15 cellular contexts compared by ENCODE assay signal in the genomic region with DNA sequence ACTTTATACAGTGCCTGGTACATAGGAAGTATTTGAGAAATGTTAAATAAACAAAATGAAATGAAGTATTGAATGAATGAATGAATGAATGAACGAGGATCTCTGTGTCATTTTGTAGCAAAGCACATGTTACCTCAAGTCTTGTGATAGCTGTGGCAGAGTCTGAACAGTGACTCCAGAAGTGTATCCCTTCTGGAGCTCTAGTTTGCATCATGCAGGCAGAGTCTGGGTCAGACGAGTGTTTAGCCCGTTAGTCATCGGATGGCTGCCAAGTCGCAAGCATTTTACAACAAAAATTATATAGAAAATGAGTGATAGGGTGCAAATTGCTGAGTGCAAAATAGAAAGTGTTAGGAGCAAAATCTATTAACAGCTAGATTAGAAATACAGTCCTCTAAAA.
A peak's percentile ranks its signal among the peaks of the same experiment; 100 is the strongest.
DNase-seq lines count a peak whose midpoint lies in the region; ATAC-seq and TF ChIP-seq lines count a peak whose summit lies in the region.
"Had no signal": no experiment of that assay in that cellular context is flagged by ENCODE, and none has a peak within 500 bp of the region (broad histone marks: within the 10 kb centered on the region; RNA-seq: fewer than 3 reads in every experiment).

No MANE protein-coding gene starts in this region.

- H3K4me1 ChIP-seq in right lobe of liver: no peaks in the 10 kb centered on the region

- peak; percentile 35 for DNase-seq in 8988T
- peak; percentile 87 for DNase-seq in HS-27A (ENCODE audit: low read depth)
- DNase-seq in brain microvascular endothelial cell: peak; percentile 96
- peak; percentile 59 for DNase-seq in kidney epithelial cell (ENCODE audit: low read depth)
- DNase-seq in H7: no peak
- DNase-seq in right lobe of liver: no peak
- DNase-seq: activated CD4-positive, alpha-beta memory T cell treated with anti-CD3 and anti-CD28 coated beads, Interleukin-2, amount 10 ng/mL, durations not matched to agents 7 days and 5 days; amygdala; head of caudate nucleus; naive B cell; NCI-H345; tibial artery had no signal

- whole genome bisulfite sequencing in right lobe of liver (ENCODE audit: insufficient coverage, low coverage, low lambda C conversion rate, missing lambda C conversion rate): 80% methylated on average over 1 of the region's 5 CpGs

- H3K27me3 ChIP-seq in brain microvascular endothelial cell (replicated peaks) (no peaks in the 10 kb centered on the region), kidney epithelial cell (ENCODE audit: control insufficient read depth, insufficient read depth, low read length) (no peaks in the 10 kb centered on the region), H7 (ENCODE audit: control insufficient read depth, insufficient read depth, low read length) (no peaks in the 10 kb centered on the region), right lobe of liver (no peaks in the 10 kb centered on the region)
- H3K27me3 ChIP-seq: tibial artery had no signal

- intact Hi-C loops in right lobe of liver (cut with DNase I): no loop called here

- TF ChIP-seq CTCF in brain microvascular endothelial cell (IDR thresholded peaks at IDR 0.05; ENCODE audit: low read depth, low read length, missing control alignments) (no peak), kidney epithelial cell (IDR thresholded peaks at IDR 0.05; ENCODE audit: insufficient read depth, low read length, poor library complexity, severe bottlenecking) (no peak), right lobe of liver (IDR thresholded peaks at IDR 0.05) (no peak)

- peak overlapping the region; percentile 92 for H3K27ac ChIP-seq in brain microvascular endothelial cell
- no peak overlapping the region for H3K27ac ChIP-seq in right lobe of liver

- H3K36me3 ChIP-seq in brain microvascular endothelial cell (replicated peaks): no peaks in the 10 kb centered on the region
- no peaks in the 10 kb centered on the region for H3K36me3 ChIP-seq in kidney epithelial cell (ENCODE audit: control insufficient read depth, insufficient read depth, low read length)
- H3K36me3 ChIP-seq in H7 (replicated peaks; ENCODE audit: control insufficient read depth, insufficient read depth, low read length): no peaks in the 10 kb centered on the region
- no peaks in the 10 kb centered on the region for H3K36me3 ChIP-seq in right lobe of liver

- H3K4me3 ChIP-seq in brain microvascular endothelial cell (ENCODE audit: low read depth, low read length) (no peak overlapping the region), kidney epithelial cell (ENCODE audit: low read depth, low read length) (no peak overlapping the region), H7 (ENCODE audit: insufficient read depth, low read depth, low read length) (no peak overlapping the region), right lobe of liver (no peak overlapping the region)
- H3K4me3 ChIP-seq: tibial artery had no signal

- TF ChIP-seq POLR2A in right lobe of liver (IDR thresholded peaks at IDR 0.05): no peak

- ATAC-seq in GM21576 (IDR thresholded peaks at IDR 0.05; ENCODE audit: unreplicated experiment) (no peak), GM21528 (IDR thresholded peaks at IDR 0.05; ENCODE audit: low FRiP score, unreplicated experiment) (no peak), right lobe of liver (no peak)
- ATAC-seq: HepG2 had no signal

- H3K9me3 ChIP-seq in right lobe of liver: no peaks in the 10 kb centered on the region
- H3K9me3 ChIP-seq: tibial artery had no signal

- in situ Hi-C loops in brain microvascular endothelial cell (cut with HindIII; ENCODE audit: low pct_ligation_motif_present, low sequenced_read_pairs): no loop called here

Comparison
In these comparisons a context has a peak if more than half of its experiments do, and no peak if none do; other contexts are left out.
1. DNase-seq: peak in 8988T (single experiment), HS-27A (single experiment), brain microvascular endothelial cell (single experiment) and kidney epithelial cell (single experiment); none in H7 (single experiment) and right lobe of liver (0 of 3).